Comparison of ENCODE assay signal across 14 cellular contexts in genomic region chr22:22914726-22915669, GRCh38.
"Had no signal": no experiment of that assay in that cellular context is flagged by ENCODE, and none has a peak within 500 bp of the region (broad histone marks: within the 10 kb centered on the region; RNA-seq: fewer than 3 reads in every experiment).

No MANE protein-coding gene starts in this region.

- H3K27ac Mint-ChIP-seq: activated naive CD4-positive, alpha-beta T cell treated with anti-CD3 and anti-CD28 coated beads for 36 hours had no signal

- H3K36me3 ChIP-seq: gastroesophageal sphincter, left lung, tibial artery, uterus, WERI-Rb-1 had no signal

- DNase-seq: activated CD4-positive, alpha-beta T cell treated with anti-CD3 and anti-CD28 coated beads for 48 hours; activated naive CD4-positive, alpha-beta T cell treated with anti-CD3 and anti-CD28 coated beads for 36 hours; cortex of kidney; effector memory CD8-positive, alpha-beta T cell; islet precursor cell; stimulated activated CD4-positive, alpha-beta T cell treated with anti-CD3 and anti-CD28 coated beads, Interleukin-15, amount 100 ng/mL, for 24 hours; stimulated activated CD4-positive, alpha-beta T cell treated with anti-CD3 and anti-CD28 coated beads, Interleukin-4, amount 100 ng/mL, for 24 hours; T1000; tibial artery; uterus; WERI-Rb-1 had no signal

- ATAC-seq: gastroesophageal sphincter, left lung had no signal

- H3K27me3 ChIP-seq: uterus had no signal

- H3K4me3 ChIP-seq: gastroesophageal sphincter, left lung, tibial artery, uterus had no signal

- H3K27ac ChIP-seq: epithelial cell of prostate, gastroesophageal sphincter, left lung, tibial artery, uterus, WERI-Rb-1 had no signal

- H3K9me3 Mint-ChIP-seq: activated naive CD4-positive, alpha-beta T cell treated with anti-CD3 and anti-CD28 coated beads for 36 hours; effector memory CD8-positive, alpha-beta T cell had no signal

- H3K9me3 ChIP-seq: gastroesophageal sphincter, left lung, tibial artery, uterus had no signal

- H3K4me3 Mint-ChIP-seq: activated naive CD4-positive, alpha-beta T cell treated with anti-CD3 and anti-CD28 coated beads for 36 hours; effector memory CD8-positive, alpha-beta T cell had no signal
